In the genomic region with DNA sequence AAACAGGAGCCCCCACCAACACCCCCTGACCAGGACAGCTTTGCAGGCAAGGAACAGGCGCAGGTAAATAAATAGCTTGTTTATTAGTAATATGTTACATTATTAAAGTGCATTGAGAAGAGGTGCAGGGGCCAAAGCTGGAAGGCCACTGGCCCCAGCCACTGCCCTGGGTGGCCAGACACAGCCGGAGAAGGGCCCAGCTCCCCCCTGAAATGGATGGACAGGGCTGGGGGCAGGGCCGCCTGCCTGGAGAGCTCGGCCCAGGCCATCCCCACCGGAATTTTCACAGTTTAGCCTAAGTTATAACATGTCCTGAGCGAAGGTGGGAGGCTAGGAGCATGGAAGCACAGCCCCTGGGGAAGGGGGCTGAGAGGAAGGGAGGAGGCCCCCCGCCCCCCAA, we compare ENCODE assay signal across 24 cellular contexts. TPM values are rescaled to one million over a fixed set of nuclear protein-coding genes. Genes with fewer than 3 reads are reported as not detected.
"Had no signal": no experiment of that assay in that cellular context is flagged by ENCODE, and none has a peak within 500 bp of the region (broad histone marks: within the 10 kb centered on the region; RNA-seq: fewer than 3 reads in every experiment).

No MANE protein-coding gene starts in this region.

- H3K4me3 ChIP-seq: cardiac muscle cell, left lung, lung, pancreas, psoas muscle, thoracic aorta, vagina had no signal

- H3K27me3 ChIP-seq: cardiac muscle cell, foreskin keratinocyte, left lung, pancreas, vagina had no signal

- H3K4me3 Mint-ChIP-seq: activated naive CD4-positive, alpha-beta T cell treated with anti-CD3 and anti-CD28 coated beads for 36 hours; activated naive CD8-positive, alpha-beta T cell treated with anti-CD3 and anti-CD28 coated beads, Interleukin-2, amount 10 ng/mL, durations not matched to agents 7 days and 5 days; activated T-cell treated with anti-CD3 and anti-CD28 coated beads, Interleukin-2, amount 50 U/mL, for 4 hours; natural killer cell treated with Interleukin-12 subunit alpha and Interleukin-12 subunit beta and Interleukin-15 and Interleukin-18, amount 100 ng/mL, for 72 hours; type B pancreatic cell; WTC11 had no signal

- H3K9me3 ChIP-seq: left lung, pancreas, psoas muscle, thoracic aorta, vagina had no signal

- DNase-seq: activated CD4-positive, alpha-beta T cell treated with anti-CD3 and anti-CD28 coated beads, Interleukin-2, amount 50 U/mL, for 4 hours; activated CD8-positive, alpha-beta memory T cell treated with anti-CD3 and anti-CD28 coated beads for 24 hours; activated CD8-positive, alpha-beta memory T cell treated with anti-CD3 and anti-CD28 coated beads, Interleukin-2, amount 50 U/mL, for 4 hours; activated naive CD4-positive, alpha-beta T cell treated with anti-CD3 and anti-CD28 coated beads for 36 hours; activated naive CD8-positive, alpha-beta T cell treated with anti-CD3 and anti-CD28 coated beads, Interleukin-2, amount 10 ng/mL, durations not matched to agents 7 days and 5 days; activated T-cell treated with anti-CD3 and anti-CD28 coated beads, Interleukin-2, amount 50 U/mL, for 4 hours; amniotic stem cell; effector CD4-positive, alpha-beta T cell; foreskin keratinocyte; kidney; left lung; pancreas; psoas muscle; stimulated activated naive CD4-positive, alpha-beta T cell treated with Interleukin-2 at 50 U/mL for 16 hours; T-helper 9 cell had no signal

- ATAC-seq: activated T-cell treated with anti-CD3 and anti-CD28 coated beads, Interleukin-2, amount 50 U/mL, for 4 hours; foreskin keratinocyte; left lung; natural killer cell treated with Interleukin-12 subunit alpha and Interleukin-12 subunit beta and Interleukin-15 and Interleukin-18, amount 100 ng/mL, for 72 hours; pancreas; psoas muscle; right cardiac atrium; WTC11 had no signal

- H3K36me3 Mint-ChIP-seq: natural killer cell treated with Interleukin-12 subunit alpha and Interleukin-12 subunit beta and Interleukin-15 and Interleukin-18, amount 100 ng/mL, for 72 hours had no signal

- H3K27ac ChIP-seq: cardiac muscle cell, left lung, pancreas, psoas muscle, thoracic aorta, vagina had no signal

- H3K9me3 Mint-ChIP-seq: activated naive CD4-positive, alpha-beta T cell treated with anti-CD3 and anti-CD28 coated beads for 36 hours; activated naive CD8-positive, alpha-beta T cell treated with anti-CD3 and anti-CD28 coated beads, Interleukin-2, amount 10 ng/mL, durations not matched to agents 7 days and 5 days; activated T-cell treated with anti-CD3 and anti-CD28 coated beads, Interleukin-2, amount 50 U/mL, for 4 hours; natural killer cell treated with Interleukin-12 subunit alpha and Interleukin-12 subunit beta and Interleukin-15 and Interleukin-18, amount 100 ng/mL, for 72 hours; type B pancreatic cell; WTC11 had no signal

- H3K4me1 ChIP-seq: pancreas, psoas muscle, vagina had no signal

- H3K36me3 ChIP-seq: cardiac muscle cell, pancreas, thoracic aorta, vagina had no signal

- H3K27me3 Mint-ChIP-seq: activated naive CD8-positive, alpha-beta T cell treated with anti-CD3 and anti-CD28 coated beads, Interleukin-2, amount 10 ng/mL, durations not matched to agents 7 days and 5 days; natural killer cell treated with Interleukin-12 subunit alpha and Interleukin-12 subunit beta and Interleukin-15 and Interleukin-18, amount 100 ng/mL, for 72 hours had no signal

RNA-seq across cellular contexts. Expression of a gene that starts 41.8 kb away (rescaled TPM):
- total RNA-seq: activated naive CD4-positive, alpha-beta T cell treated with anti-CD3 and anti-CD28 coated beads for 36 hours; activated naive CD8-positive, alpha-beta T cell treated with anti-CD3 and anti-CD28 coated beads, Interleukin-2, amount 10 ng/mL, durations not matched to agents 7 days and 5 days; foreskin keratinocyte; T-helper 1 cell treated with Interleukin-12 subunit alpha and Interleukin-12 subunit beta and Interleukin-4 antibody, amounts not matched to agents 30 ng/mL and 1 ng/mL, for 36 hours; thoracic aorta had no signal
